8 cellular contexts compared by ENCODE assay signal in genomic region chr1:109532365-109533136, GRCh38. TPM values are rescaled to one million over a fixed set of nuclear protein-coding genes. Genes with fewer than 3 reads are reported as not detected.
DNase-seq lines count a peak whose midpoint lies in the region; FAIRE-seq and TF ChIP-seq lines count a peak whose summit lies in the region.

No MANE protein-coding gene starts in this region.

- no peaks in the 10 kb centered on the region for H3K36me3 Mint-ChIP-seq in activated naive CD4-positive, alpha-beta T cell treated with anti-CD3 and anti-CD28 coated beads, Interleukin-2, amount 50 U/mL, for 24 hours

- H3K4me3 ChIP-seq in NB4 (ENCODE audit: low read depth, low read length): no peak overlapping the region
- peak overlapping the region in 1 of 4 donors; percentile 20 for H3K4me3 ChIP-seq in transverse colon

- H3K4me3 Mint-ChIP-seq in activated naive CD4-positive, alpha-beta T cell treated with anti-CD3 and anti-CD28 coated beads, Interleukin-2, amount 50 U/mL, for 24 hours: peak overlapping the region; percentile 79

- no peaks in the 10 kb centered on the region for H3K36me3 ChIP-seq in transverse colon

- H3K9me3 ChIP-seq in transverse colon: no peaks in the 10 kb centered on the region

- peak overlapping the region in 3 of 4 donors; percentile 21 to 58 (median 34) for H3K27ac ChIP-seq in transverse colon

- peak overlapping the region; percentile 81 for H3K27ac Mint-ChIP-seq in activated naive CD4-positive, alpha-beta T cell treated with anti-CD3 and anti-CD28 coated beads, Interleukin-2, amount 50 U/mL, for 24 hours

- peak; percentile 91 for TF ChIP-seq CTCF in NB4 (IDR thresholded peaks at IDR 0.05; ENCODE audit: low read depth, low read length)
- TF ChIP-seq CTCF in transverse colon (IDR thresholded peaks at IDR 0.05): peak; percentile 97 to 99 (median 99)

- H3K4me1 Mint-ChIP-seq in activated naive CD4-positive, alpha-beta T cell treated with anti-CD3 and anti-CD28 coated beads, Interleukin-2, amount 50 U/mL, for 24 hours: peaks cover 34% of the 10 kb centered on the region

- H3K27me3 ChIP-seq in transverse colon: no peaks in the 10 kb centered on the region

- FAIRE-seq in H54 (lab: Jason Lieb, UNC): no peak

- whole genome bisulfite sequencing in transverse colon (ENCODE audit: low coverage in 1 of 2), 2 donors: 24% methylated on average over 8 of the region's 12 CpGs; no CpG with 5 or more reads in 1 of the 2 donors

- H3K4me1 ChIP-seq in transverse colon: peaks cover 4 to 25% (median 7%) of the 10 kb centered on the region in 4 donors

- no peaks in the 10 kb centered on the region for H3K27me3 Mint-ChIP-seq in activated naive CD4-positive, alpha-beta T cell treated with anti-CD3 and anti-CD28 coated beads, Interleukin-2, amount 50 U/mL, for 24 hours

- TF ChIP-seq EP300 in transverse colon (IDR thresholded peaks at IDR 0.05; ENCODE audit: low read depth): no peak

- no peaks in the 10 kb centered on the region for H3K9me3 Mint-ChIP-seq in activated naive CD4-positive, alpha-beta T cell treated with anti-CD3 and anti-CD28 coated beads, Interleukin-2, amount 50 U/mL, for 24 hours

- intact Hi-C loops in cardiac septum (cut with DNase I): loop anchor here (1.0 to 5.0 kb wide), 5 partner anchors 38 to 270 kb away; partner anchors contain the start of genes CYB561D1, PSMA5 and PSRC1
- intact Hi-C loops in posterior vena cava (cut with DNase I): loop anchor here (1.0 to 10.0 kb wide), 4 partner anchors 42 to 270 kb away; no protein-coding TSS in a partner anchor
- intact Hi-C loops in transverse colon (cut with DNase I; ENCODE audit: low total_unique reads): loop anchor here (1.0 kb wide), 1 partner anchor 40 kb away; no protein-coding TSS in a partner anchor

- DNase-seq in DMS79 treated with DMSO at 0.1 percent for 48 hours (lab: John Stamatoyannopoulos, UW): peak; percentile 74
- peak; percentile 81 for DNase-seq in H54 (ENCODE audit: insufficient read length, low spot score)
- peak; percentile 83 for DNase-seq in NB4 (ENCODE audit: low read depth)
- peak; percentile 40 for DNase-seq in SKM-1 (lab: John Stamatoyannopoulos, UW; ENCODE audit: unreplicated experiment)
- DNase-seq in cardiac septum (ENCODE audit: low spot score): peak; percentile 92
- peak; percentile 94 for DNase-seq in posterior vena cava (ENCODE audit: low spot score)
- peak; percentile 89 for DNase-seq in transverse colon

- TF ChIP-seq POLR2A in H54 (IDR thresholded peaks at IDR 0.05; ENCODE audit: low read depth, low read length) (no peak), NB4 (IDR thresholded peaks at IDR 0.05; ENCODE audit: extremely low read depth, insufficient read length) (no peak), transverse colon (IDR thresholded peaks at IDR 0.05) (no peak)

- in situ Hi-C loops in transverse colon (cut with MboI; ENCODE audit: low pct_ligation_motif_present in 1 of 4, low pct_unique_long_range_greater_than_20kb in 1 of 4, low sequenced_read_pairs in 3 of 4): loop anchor here (5.0 to 25.0 kb wide), 5 partner anchors 35 to 455 kb away; partner anchors contain the start of gene AHCYL1 (in 1 of the 4)

RNA-seq across cellular contexts. Expression of gene GPR61, which starts 7.1 kb away (rescaled TPM):
- total RNA-seq in cardiac septum (0.13 TPM), posterior vena cava (not detected), transverse colon (not detected)

RNA-seq across cellular contexts. Expression of gene GNAI3, which starts 15.9 kb away (rescaled TPM):
- 3.9 TPM for total RNA-seq in cardiac septum
- 1 to 10 TPM; 6.8 to 7.5 TPM for total RNA-seq in posterior vena cava
- 1 to 10 TPM; 2.2 to 7.5 (median 5.1) TPM for total RNA-seq in transverse colon

RNA-seq across cellular contexts. Expression of gene AMIGO1, which starts 23.0 kb away (rescaled TPM):
- total RNA-seq in cardiac septum (13.8 TPM), posterior vena cava (1 to 10 TPM; 3.6 to 5.2 TPM), transverse colon (1 to 10 TPM in 2 of 4 donors, under 1 TPM in 2; 0.60 to 8.1 (median 3.5) TPM)

RNA-seq across cellular contexts. Expression of gene CYB561D1, which starts 38.7 kb away (rescaled TPM):
- total RNA-seq in cardiac septum (5.5 TPM), posterior vena cava (10 to 100 TPM; 10.5 to 11.3 TPM), transverse colon (10 to 100 TPM; 10.5 to 37.4 (median 17.3) TPM)

RNA-seq across cellular contexts. Expression of gene ATXN7L2, which starts 48.8 kb away (rescaled TPM):
- total RNA-seq in cardiac septum (3.8 TPM), posterior vena cava (1 to 10 TPM; 2.7 to 3.3 TPM), transverse colon (10 to 100 TPM in 1 of 4 donors, 1 to 10 TPM in 3; 2.7 to 12.3 (median 6.2) TPM)

Comparison
In these comparisons a context has a peak if more than half of its experiments do, and no peak if none do; other contexts are left out.
1. DNase-seq: peak in every context shown above with its lines; median percentile 94 in posterior vena cava; 92 in cardiac septum; 89 in transverse colon; 83 in NB4; 81 in H54; 74 in DMS79 treated with DMSO at 0.1 percent for 48 hours; 40 in SKM-1.